In genomic region chr5:10760033-10760975, GRCh38 we compare ENCODE assay signal across 8 cellular contexts. TPM values are rescaled to one million over a fixed set of nuclear protein-coding genes. Genes with fewer than 3 reads are reported as not detected.
DNase-seq lines count a peak whose midpoint lies in the region; ATAC-seq and TF ChIP-seq lines count a peak whose summit lies in the region.

No MANE protein-coding gene starts in this region.

- H3K27me3 ChIP-seq in NT2/D1 (ENCODE audit: insufficient read depth, insufficient read length) = peaks cover 6% of the 10 kb centered on the region
- no peaks in the 10 kb centered on the region for H3K27me3 ChIP-seq in adrenal gland

- peak overlapping the region; percentile 68 to 98 (median 93) for H3K27ac ChIP-seq in adrenal gland

- peaks cover 10% of the 10 kb centered on the region for H3K36me3 ChIP-seq in NT2/D1 (ENCODE audit: insufficient read depth, insufficient read length, low read length)
- H3K36me3 ChIP-seq in adrenal gland (replicated peaks in 1 of 2) = no peaks in the 10 kb centered on the region

- DNase-seq in DMS153 (lab: John Stamatoyannopoulos, UW) (peak; percentile 35), NT2/D1 (ENCODE audit: low read depth, low spot score) (no peak), adrenal gland (peak; percentile 40 to 79 (median 69)), left ventricle myocardium superior (no peak), posterior cingulate gyrus (peak in 6 of 10 donors; percentile 16 to 87 (median 52)), T-helper 9 cell (no peak)

- H3K9ac ChIP-seq in NT2/D1 (ENCODE audit: insufficient read length, low read depth) = peak overlapping the region; percentile 76

- intact Hi-C loops in adrenal gland (cut with DNase I) = no loop called here
- intact Hi-C loops in left ventricle myocardium superior (cut with micrococcal nuclease) = no loop called here
- intact Hi-C loops in posterior cingulate gyrus (cut with DNase I) = loop anchor here (10.0 kb wide), 1 partner anchor 56 kb away; no protein-coding TSS in a partner anchor

- H3K4me1 ChIP-seq in NT2/D1 (ENCODE audit: insufficient read depth, insufficient read length) (no peaks in the 10 kb centered on the region), adrenal gland (replicated peaks in 1 of 2) (peaks cover 16 to 39% of the 10 kb centered on the region in 2 donors)

- TF ChIP-seq POLR2A in adrenal gland (IDR thresholded peaks at IDR 0.05) = no peak

- 7 to 19% (median 7%) methylated on average over 24 to 55 of the region's 55 CpGs for WGBS in adrenal gland, 4 donors

- H3K4me3 ChIP-seq in NT2/D1 (ENCODE audit: insufficient read length, low read depth) (peak overlapping the region; percentile 46), adrenal gland (peak overlapping the region; percentile 32 to 97 (median 48))

- ATAC-seq in GM19467 (IDR thresholded peaks at IDR 0.05; ENCODE audit: unreplicated experiment) (peak; percentile 29), HG03558 (IDR thresholded peaks at IDR 0.05; ENCODE audit: extremely low read depth, unreplicated experiment) (peak; percentile 14), left ventricle myocardium superior (peak; percentile 47)

- H3K9me3 ChIP-seq in NT2/D1 (ENCODE audit: insufficient read depth, low read length) = no peaks in the 10 kb centered on the region
- H3K9me3 ChIP-seq in adrenal gland (replicated peaks in 1 of 3) = no peaks in the 10 kb centered on the region

- no peak for TF ChIP-seq CTCF in adrenal gland (IDR thresholded peaks at IDR 0.05)

RNA-seq across cellular contexts. Expression of gene DAP, which starts 0.7 kb away (rescaled TPM):
- 100 to 1,000 TPM in 5 of 8 donors, 10 to 100 TPM in 3; 47.9 to 197 (median 125) TPM for total RNA-seq in adrenal gland
- 100 to 1,000 TPM in 1 of 3 donors, 10 to 100 TPM in 2; 65.5 to 122 (median 68.4) TPM for polyA plus RNA-seq in adrenal gland
- total RNA-seq in left ventricle myocardium superior = 16.9 TPM

Comparison
In these comparisons a context has a peak if more than half of its experiments do, and no peak if none do; other contexts are left out.
1. DNase-seq: peak in DMS153 (single experiment), adrenal gland (7 of 7) and posterior cingulate gyrus (6 of 10); none in NT2/D1 (single experiment), left ventricle myocardium superior (single experiment) and T-helper 9 cell (single experiment).
2. Peak in every context shown above with its lines, with median percentiles within 50 percentile points of each other: ATAC-seq.